Comparison of ENCODE assay signal across 34 cellular contexts in genomic region chr3:80374423-80374822, GRCh38.
"Had no signal": no experiment of that assay in that cellular context is flagged by ENCODE, and none has a peak within 500 bp of the region (broad histone marks: within the 10 kb centered on the region; RNA-seq: fewer than 3 reads in every experiment).

No MANE protein-coding gene starts in this region.

- H3K27ac Mint-ChIP-seq: activated CD4-positive, alpha-beta memory T cell treated with anti-CD3 and anti-CD28 coated beads, Interleukin-2, amount 10 ng/mL, durations not matched to agents 7 days and 5 days; activated CD4-positive, alpha-beta T cell treated with anti-CD3 and anti-CD28 coated beads, Interleukin-2, amount 10 ng/mL, durations not matched to agents 7 days and 5 days; activated naive CD4-positive, alpha-beta T cell treated with anti-CD3 and anti-CD28 coated beads, Interleukin-2, amount 10 ng/mL, durations not matched to agents 7 days and 5 days; activated naive CD4-positive, alpha-beta T cell treated with anti-CD3 and anti-CD28 coated beads, Interleukin-2, amount 50 U/mL, for 72 hours; activated naive CD8-positive, alpha-beta T cell treated with anti-CD3 and anti-CD28 coated beads, Interleukin-2, amount 10 ng/mL, durations not matched to agents 7 days and 5 days; activated T-cell treated with anti-CD3 and anti-CD28 coated beads, Interleukin-2, amount 50 U/mL, for 24 hours; activated T-cell treated with anti-CD3 and anti-CD28 coated beads, Interleukin-2, amount 50 U/mL, for 72 hours; brain; dendritic cell treated with granulocyte-macrophage colony-stimulating factor and Interleukin-4, amounts not matched to agents 40 ng/mL and 50 ng/mL, for 4 days; endodermal cell; T-helper 17 cell; T-helper 2 cell treated with Interferon-gamma antibody and Interleukin-4, amounts not matched to agents 5 μg/mL and 100 μg/mL, for 36 hours had no signal

- H3K27ac ChIP-seq: ascending aorta, breast epithelium, cardiac muscle cell, coronary artery, dorsolateral prefrontal cortex, esophagus muscularis mucosa, foreskin keratinocyte, gastroesophageal sphincter had no signal

- DNase-seq: activated CD4-positive, alpha-beta memory T cell treated with anti-CD3 and anti-CD28 coated beads, Interleukin-2, amount 10 ng/mL, durations not matched to agents 7 days and 5 days; activated CD4-positive, alpha-beta T cell treated with anti-CD3 and anti-CD28 coated beads for 1 hour; activated CD4-positive, alpha-beta T cell treated with anti-CD3 and anti-CD28 coated beads for 4 hours; activated CD4-positive, alpha-beta T cell treated with anti-CD3 and anti-CD28 coated beads, Interleukin-2, amount 10 ng/mL, durations not matched to agents 7 days and 5 days; activated CD4-positive, alpha-beta T cell treated with anti-CD3 and anti-CD28 coated beads, Interleukin-2, amount 50 U/mL, for 4 hours; activated CD8-positive, alpha-beta memory T cell treated with anti-CD3 and anti-CD28 coated beads, Interleukin-2, amount 50 U/mL, for 48 hours; activated gamma-delta T cell; activated naive CD4-positive, alpha-beta T cell; activated naive CD4-positive, alpha-beta T cell treated with anti-CD3 and anti-CD28 coated beads, Interleukin-2, amount 10 ng/mL, durations not matched to agents 7 days and 5 days; activated naive CD8-positive, alpha-beta T cell treated with anti-CD3 and anti-CD28 coated beads, Interleukin-2, amount 10 ng/mL, durations not matched to agents 7 days and 5 days; activated T-cell treated with anti-CD3 and anti-CD28 coated beads for 4 hours; activated T-cell treated with anti-CD3 and anti-CD28 coated beads, Interleukin-2, amount 50 U/mL, for 24 hours; activated T-cell treated with anti-CD3 and anti-CD28 coated beads, Interleukin-2, amount 50 U/mL, for 72 hours; central memory CD4-positive, alpha-beta T cell; cerebellar nuclear complex; dorsolateral prefrontal cortex; effector memory CD4-positive, alpha-beta T cell; endodermal cell; erythroblast; foreskin keratinocyte; head of caudate nucleus; T-helper 1 cell; T-helper 17 cell; T1000 had no signal

- H3K9me3 Mint-ChIP-seq: activated naive CD4-positive, alpha-beta T cell treated with anti-CD3 and anti-CD28 coated beads, Interleukin-2, amount 50 U/mL, for 72 hours; dendritic cell treated with granulocyte-macrophage colony-stimulating factor and Interleukin-4, amounts not matched to agents 40 ng/mL and 50 ng/mL, for 4 days; endodermal cell had no signal

- ATAC-seq: activated naive CD4-positive, alpha-beta T cell treated with anti-CD3 and anti-CD28 coated beads, Interleukin-2, amount 50 U/mL, for 72 hours; activated T-cell treated with anti-CD3 and anti-CD28 coated beads, Interleukin-2, amount 50 U/mL, for 72 hours; foreskin keratinocyte; gastroesophageal sphincter; T-helper 17 cell had no signal

- H3K36me3 ChIP-seq: ascending aorta, breast epithelium, cardiac muscle cell, esophagus muscularis mucosa, gastroesophageal sphincter had no signal

- H3K4me3 ChIP-seq: ascending aorta, breast epithelium, cardiac muscle cell, coronary artery, dorsolateral prefrontal cortex, esophagus muscularis mucosa, gastroesophageal sphincter had no signal

- H3K9me3 ChIP-seq: ascending aorta, breast epithelium, esophagus muscularis mucosa, gastroesophageal sphincter had no signal

- H3K4me1 ChIP-seq: ascending aorta, breast epithelium, esophagus muscularis mucosa, foreskin keratinocyte, gastroesophageal sphincter had no signal

- H3K36me3 Mint-ChIP-seq: activated naive CD4-positive, alpha-beta T cell treated with anti-CD3 and anti-CD28 coated beads, Interleukin-2, amount 10 ng/mL, durations not matched to agents 7 days and 5 days; activated naive CD4-positive, alpha-beta T cell treated with anti-CD3 and anti-CD28 coated beads, Interleukin-2, amount 50 U/mL, for 72 hours; activated naive CD8-positive, alpha-beta T cell treated with anti-CD3 and anti-CD28 coated beads, Interleukin-2, amount 10 ng/mL, durations not matched to agents 7 days and 5 days; brain had no signal

- H3K4me1 Mint-ChIP-seq: activated CD4-positive, alpha-beta memory T cell treated with anti-CD3 and anti-CD28 coated beads, Interleukin-2, amount 10 ng/mL, durations not matched to agents 7 days and 5 days; activated CD4-positive, alpha-beta T cell treated with anti-CD3 and anti-CD28 coated beads, Interleukin-2, amount 10 ng/mL, durations not matched to agents 7 days and 5 days; activated naive CD4-positive, alpha-beta T cell treated with anti-CD3 and anti-CD28 coated beads, Interleukin-2, amount 10 ng/mL, durations not matched to agents 7 days and 5 days; activated naive CD8-positive, alpha-beta T cell treated with anti-CD3 and anti-CD28 coated beads, Interleukin-2, amount 10 ng/mL, durations not matched to agents 7 days and 5 days; brain; T-helper 17 cell had no signal

- H3K27me3 ChIP-seq: ascending aorta, breast epithelium, cardiac muscle cell, dorsolateral prefrontal cortex, esophagus muscularis mucosa, foreskin keratinocyte, gastroesophageal sphincter had no signal

- H3K27me3 Mint-ChIP-seq: activated CD4-positive, alpha-beta memory T cell treated with anti-CD3 and anti-CD28 coated beads, Interleukin-2, amount 10 ng/mL, durations not matched to agents 7 days and 5 days; activated CD4-positive, alpha-beta T cell treated with anti-CD3 and anti-CD28 coated beads, Interleukin-2, amount 10 ng/mL, durations not matched to agents 7 days and 5 days; activated naive CD4-positive, alpha-beta T cell treated with anti-CD3 and anti-CD28 coated beads, Interleukin-2, amount 10 ng/mL, durations not matched to agents 7 days and 5 days; activated naive CD8-positive, alpha-beta T cell treated with anti-CD3 and anti-CD28 coated beads, Interleukin-2, amount 10 ng/mL, durations not matched to agents 7 days and 5 days; activated T-cell treated with anti-CD3 and anti-CD28 coated beads, Interleukin-2, amount 50 U/mL, for 24 hours; brain; dendritic cell treated with granulocyte-macrophage colony-stimulating factor and Interleukin-4, amounts not matched to agents 40 ng/mL and 50 ng/mL, for 4 days; T-helper 17 cell had no signal

- H3K4me3 Mint-ChIP-seq: activated CD4-positive, alpha-beta memory T cell treated with anti-CD3 and anti-CD28 coated beads, Interleukin-2, amount 10 ng/mL, durations not matched to agents 7 days and 5 days; activated CD4-positive, alpha-beta T cell treated with anti-CD3 and anti-CD28 coated beads, Interleukin-2, amount 10 ng/mL, durations not matched to agents 7 days and 5 days; activated naive CD4-positive, alpha-beta T cell treated with anti-CD3 and anti-CD28 coated beads, Interleukin-2, amount 10 ng/mL, durations not matched to agents 7 days and 5 days; activated naive CD8-positive, alpha-beta T cell treated with anti-CD3 and anti-CD28 coated beads, Interleukin-2, amount 10 ng/mL, durations not matched to agents 7 days and 5 days; activated T-cell treated with anti-CD3 and anti-CD28 coated beads, Interleukin-2, amount 50 U/mL, for 24 hours; activated T-cell treated with anti-CD3 and anti-CD28 coated beads, Interleukin-2, amount 50 U/mL, for 72 hours; brain; dendritic cell treated with granulocyte-macrophage colony-stimulating factor and Interleukin-4, amounts not matched to agents 40 ng/mL and 50 ng/mL, for 4 days; endodermal cell; T-helper 17 cell; T-helper 2 cell treated with Interferon-gamma antibody and Interleukin-4, amounts not matched to agents 5 μg/mL and 100 μg/mL, for 36 hours had no signal
